Comparison of ENCODE assay signal across 8 cellular contexts in genomic region chr16:4272114-4272954, GRCh38. TPM values are rescaled to one million over a fixed set of nuclear protein-coding genes. Genes with fewer than 3 reads are reported as not detected.
DNase-seq lines count a peak whose midpoint lies in the region; ATAC-seq and TF ChIP-seq lines count a peak whose summit lies in the region.

No MANE protein-coding gene starts in this region.

- H3F3A ChIP-seq in SU-DHL-6 (ENCODE audit: insufficient read depth), result peaks cover 8% of the 10 kb centered on the region

- TF ChIP-seq CTCF in BJ (IDR thresholded peaks at IDR 0.05; ENCODE audit: insufficient read depth, low read depth, low read length), result no peak
- no peak for TF ChIP-seq CTCF in GM13977 (IDR thresholded peaks at IDR 0.05; ENCODE audit: extremely low read depth, insufficient read depth, missing control alignments)
- TF ChIP-seq CTCF in SU-DHL-6 (IDR thresholded peaks at IDR 0.05; ENCODE audit: insufficient read depth, low read length, poor library complexity, severe bottlenecking), result no peak
- no peak for TF ChIP-seq CTCF in lower lobe of right lung (IDR thresholded peaks at IDR 0.05)

- H3K4me2 ChIP-seq in SU-DHL-6 (ENCODE audit: low read depth, low read length, poor library complexity, severe bottlenecking), result peak overlapping the region; percentile 87

- H4K20me1 ChIP-seq in SU-DHL-6 (ENCODE audit: low read depth, low read length), result no peaks in the 10 kb centered on the region

- H3K9ac ChIP-seq in SU-DHL-6 (ENCODE audit: low read length), result peak overlapping the region; percentile 78

- in situ Hi-C loops in GM13977 (cut with MboI; ENCODE audit: low pct_unique_long_range_greater_than_20kb, low sequenced_read_pairs, unreplicated experiment), result no loop called here

- peaks cover 15% of the 10 kb centered on the region for H3K4me1 ChIP-seq in effector memory CD4-positive, alpha-beta T cell (ENCODE audit: control insufficient read depth, insufficient read depth, low read length, poor library complexity, severe bottlenecking)
- H3K4me1 ChIP-seq in lower lobe of right lung, result peaks cover 18% of the 10 kb centered on the region

- intact Hi-C loops in lower lobe of right lung (cut with DNase I), result no loop called here

- peaks cover 41% of the 10 kb centered on the region for H3K79me2 ChIP-seq in SU-DHL-6 (ENCODE audit: insufficient read depth, low read length)

- POLR2A ChIA-PET in BJ (lab: Charles Lee), result interaction anchor here (0.5 to 0.6 kb wide), 5 partner anchors 13 to 685 kb away, joined by 3 to 25 read pairs (median 7); no protein-coding TSS in a partner anchor

- H3K9me2 ChIP-seq in SU-DHL-6 (replicated peaks; ENCODE audit: insufficient read depth, low read length), result no peaks in the 10 kb centered on the region

- no peaks in the 10 kb centered on the region for H3K27me3 ChIP-seq in BJ (ENCODE audit: control insufficient read depth, insufficient read depth, low read length)
- H3K27me3 ChIP-seq in SU-DHL-6 (ENCODE audit: low read length), result no peaks in the 10 kb centered on the region
- H3K27me3 ChIP-seq in effector memory CD4-positive, alpha-beta T cell (replicated peaks; ENCODE audit: control insufficient read depth, insufficient read depth, low read length, poor library complexity, severe bottlenecking), result no peaks in the 10 kb centered on the region
- no peaks in the 10 kb centered on the region for H3K27me3 ChIP-seq in lower lobe of right lung (ENCODE audit: low read depth)

- peak overlapping the region; percentile 66 for H2AFZ ChIP-seq in SU-DHL-6 (ENCODE audit: low read depth, low read length, severe bottlenecking)

- no peak for DNase-seq in BJ (ENCODE audit: low read depth)
- peak; percentile 77 for DNase-seq in GM13977 (ENCODE audit: low spot score)
- peak; percentile 42 for DNase-seq in HPDE6-E6E7 (ENCODE audit: extremely low spot score)
- no peak for DNase-seq in effector memory CD4-positive, alpha-beta T cell
- DNase-seq in lower lobe of right lung, result peak; percentile 79
- peak in 46 of 49 donors; percentile 26 to 91 (median 65) for DNase-seq in substantia nigra (lab: John Stamatoyannopoulos, UW)
- no peak for DNase-seq in amniotic stem cell (lab: John Stamatoyannopoulos, UW)

- H3K36me3 ChIP-seq in BJ (ENCODE audit: control insufficient read depth, insufficient read depth, low read length) (no peaks in the 10 kb centered on the region), SU-DHL-6 (ENCODE audit: low read length) (no peaks in the 10 kb centered on the region), lower lobe of right lung (no peaks in the 10 kb centered on the region)
- H3K36me3 ChIP-seq in effector memory CD4-positive, alpha-beta T cell (ENCODE audit: control insufficient read depth, insufficient read depth, low read length), result no peaks in the 10 kb centered on the region

- no peaks in the 10 kb centered on the region for H3K9me3 ChIP-seq in SU-DHL-6 (ENCODE audit: insufficient read depth, low read length)
- H3K9me3 ChIP-seq in effector memory CD4-positive, alpha-beta T cell (ENCODE audit: control insufficient read depth, low read length), result no peaks in the 10 kb centered on the region
- H3K9me3 ChIP-seq in lower lobe of right lung, result no peaks in the 10 kb centered on the region

- CTCF ChIA-PET in BJ (lab: Yijun Ruan, JAX), result interaction anchor here (0.7 to 3.7 kb wide), 15 partner anchors 10 to 159 kb away, joined by 3 to 16 read pairs (median 4); no protein-coding TSS in a partner anchor

- H3K4me3 ChIP-seq in BJ (ENCODE audit: low read depth, low read length), result peak overlapping the region; percentile 73
- peak overlapping the region; percentile 95 for H3K4me3 ChIP-seq in SU-DHL-6 (ENCODE audit: insufficient read depth, low read length, poor library complexity, severe bottlenecking)
- peak overlapping the region; percentile 98 for H3K4me3 ChIP-seq in effector memory CD4-positive, alpha-beta T cell (ENCODE audit: insufficient read depth, low read depth, low read length, poor library complexity, severe bottlenecking)
- H3K4me3 ChIP-seq in lower lobe of right lung, result peak overlapping the region; percentile 65

- H3K27ac ChIP-seq in SU-DHL-6 (ENCODE audit: low read depth, low read length) (peak overlapping the region; percentile 80), lower lobe of right lung (peak overlapping the region; percentile 93), substantia nigra (ENCODE audit: low read depth, low read length, poor library complexity, severe bottlenecking) (peak overlapping the region; percentile 90)
- peak overlapping the region; percentile 70 for H3K27ac ChIP-seq in effector memory CD4-positive, alpha-beta T cell (ENCODE audit: insufficient read depth, low read length, poor library complexity, severe bottlenecking)

- peak; percentile 12 to 18 for ATAC-seq in lower lobe of right lung

RNA-seq across cellular contexts. Expression of gene TFAP4, which starts 0.5 kb away (rescaled TPM):
- polyA plus RNA-seq in BJ (2011; rRNA removed), result 3.6 and 4.0 TPM in 2 replicates
- polyA minus RNA-seq in BJ (2011; rRNA and poly(A)+ RNA removed), result 10.9 and 17.1 TPM in 2 replicates
- 12.9 TPM for total RNA-seq in lower lobe of right lung

RNA-seq across cellular contexts. Expression of gene SRL, which starts 30.5 kb away (rescaled TPM):
- not detected in 2 replicates for polyA plus RNA-seq in BJ (2011; rRNA removed)
- polyA minus RNA-seq in BJ (2011; rRNA and poly(A)+ RNA removed), result not detected in 2 replicates
- total RNA-seq in lower lobe of right lung, result 1.4 TPM

RNA-seq across cellular contexts. Expression of gene GLIS2, which starts 43.5 kb away (rescaled TPM):
- 4.8 and 8.8 TPM in 2 replicates for polyA plus RNA-seq in BJ (2011; rRNA removed)
- 5.7 and 9.7 TPM in 2 replicates for polyA minus RNA-seq in BJ (2011; rRNA and poly(A)+ RNA removed)
- total RNA-seq in lower lobe of right lung, result 21.5 TPM

Comparison
In these comparisons a context has a peak if more than half of its experiments do, and no peak if none do; other contexts are left out.
1. DNase-seq: peak in GM13977 (single experiment), HPDE6-E6E7 (single experiment), lower lobe of right lung (single experiment) and substantia nigra (46 of 49); none in BJ (single experiment), effector memory CD4-positive, alpha-beta T cell (0 of 3) and amniotic stem cell (single experiment).
2. Peak in every context shown above with its lines, with median percentiles within 50 percentile points of each other: H3K4me3 ChIP-seq and H3K27ac ChIP-seq.